In the genomic region with DNA sequence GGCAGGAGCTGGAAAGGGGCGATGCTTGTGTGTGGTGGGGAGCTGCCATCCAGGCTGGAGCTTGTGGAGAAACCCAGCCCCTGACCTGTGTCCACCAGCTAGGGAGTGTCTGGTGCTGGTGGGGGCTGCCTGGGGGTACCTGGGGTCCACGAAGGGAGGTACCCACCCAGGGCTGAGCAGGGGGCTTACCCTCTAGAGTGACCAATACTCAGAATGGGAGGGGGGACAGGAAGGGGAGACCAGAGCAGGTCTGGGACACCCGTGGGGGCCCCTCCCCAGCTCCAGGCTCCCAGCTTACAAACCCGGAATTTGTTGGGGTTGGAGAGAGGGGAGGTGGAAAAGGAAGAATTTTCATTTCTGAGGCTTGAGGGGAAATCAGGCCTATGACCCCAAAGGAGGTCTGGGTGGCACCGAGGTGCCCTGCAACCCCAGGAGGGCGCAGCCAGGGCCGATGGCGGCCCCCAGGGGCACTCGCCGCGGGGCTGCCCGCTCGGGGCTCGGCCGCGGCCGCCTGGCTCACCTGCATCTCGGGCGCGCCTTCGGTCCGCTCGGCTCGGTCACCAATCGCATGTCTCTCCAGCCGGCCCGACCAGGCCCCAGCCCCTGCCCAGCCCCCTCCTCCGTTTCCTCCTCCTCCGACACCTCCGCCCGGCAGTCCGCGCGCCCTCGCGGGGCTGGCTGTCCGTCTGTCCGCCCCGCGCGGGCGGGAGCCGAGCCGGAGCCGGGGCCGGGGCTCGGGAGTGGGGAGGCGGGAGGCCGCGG, we compare ENCODE assay signal across 1 cellular context.
TF ChIP-seq lines count a peak whose summit lies in the region.

No MANE protein-coding gene starts in this region.

TF ChIP-seq in HEK293, 187 proteins besides CTCF, POLR2A, EP300 and RAD21 (continued from another document):
- TF ChIP-seq, protein P1, sequence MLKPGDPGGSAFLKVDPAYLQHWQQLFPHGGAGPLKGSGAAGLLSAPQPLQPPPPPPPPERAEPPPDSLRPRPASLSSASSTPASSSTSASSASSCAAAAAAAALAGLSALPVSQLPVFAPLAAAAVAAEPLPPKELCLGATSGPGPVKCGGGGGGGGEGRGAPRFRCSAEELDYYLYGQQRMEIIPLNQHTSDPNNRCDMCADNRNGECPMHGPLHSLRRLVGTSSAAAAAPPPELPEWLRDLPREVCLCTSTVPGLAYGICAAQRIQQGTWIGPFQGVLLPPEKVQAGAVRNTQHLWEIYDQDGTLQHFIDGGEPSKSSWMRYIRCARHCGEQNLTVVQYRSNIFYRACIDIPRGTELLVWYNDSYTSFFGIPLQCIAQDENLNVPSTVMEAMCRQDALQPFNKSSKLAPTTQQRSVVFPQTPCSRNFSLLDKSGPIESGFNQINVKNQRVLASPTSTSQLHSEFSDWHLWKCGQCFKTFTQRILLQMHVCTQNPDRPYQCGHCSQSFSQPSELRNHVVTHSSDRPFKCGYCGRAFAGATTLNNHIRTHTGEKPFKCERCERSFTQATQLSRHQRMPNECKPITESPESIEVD (tag by site-specific recombination; IDR thresholded peaks at IDR 0.05): no peak
- TF ChIP-seq ZNF654 (tag by site-specific recombination; IDR thresholded peaks at IDR 0.05; ENCODE audit: low read depth) (no peak), ZXDB (tag by site-specific recombination; IDR thresholded peaks at IDR 0.05) (no peak), KLF10 (tag by site-specific recombination; IDR thresholded peaks at IDR 0.05) (0 out of 2 replicates have a peak, but pooled peaks have one; percentile 20), ZSCAN23 (tag by site-specific recombination; IDR thresholded peaks at IDR 0.05) (no peak), ZNF76 (tag by site-specific recombination; IDR thresholded peaks at IDR 0.05; ENCODE audit: borderline replicate concordance, low read depth) (no peak), ZNF449 (tag by site-specific recombination; IDR thresholded peaks at IDR 0.05) (no peak), ZBTB48 (tag by site-specific recombination; IDR thresholded peaks at IDR 0.05) (peak; percentile 33; the same call in 1 of the 2 replicates)
- TF ChIP-seq, protein P2, sequence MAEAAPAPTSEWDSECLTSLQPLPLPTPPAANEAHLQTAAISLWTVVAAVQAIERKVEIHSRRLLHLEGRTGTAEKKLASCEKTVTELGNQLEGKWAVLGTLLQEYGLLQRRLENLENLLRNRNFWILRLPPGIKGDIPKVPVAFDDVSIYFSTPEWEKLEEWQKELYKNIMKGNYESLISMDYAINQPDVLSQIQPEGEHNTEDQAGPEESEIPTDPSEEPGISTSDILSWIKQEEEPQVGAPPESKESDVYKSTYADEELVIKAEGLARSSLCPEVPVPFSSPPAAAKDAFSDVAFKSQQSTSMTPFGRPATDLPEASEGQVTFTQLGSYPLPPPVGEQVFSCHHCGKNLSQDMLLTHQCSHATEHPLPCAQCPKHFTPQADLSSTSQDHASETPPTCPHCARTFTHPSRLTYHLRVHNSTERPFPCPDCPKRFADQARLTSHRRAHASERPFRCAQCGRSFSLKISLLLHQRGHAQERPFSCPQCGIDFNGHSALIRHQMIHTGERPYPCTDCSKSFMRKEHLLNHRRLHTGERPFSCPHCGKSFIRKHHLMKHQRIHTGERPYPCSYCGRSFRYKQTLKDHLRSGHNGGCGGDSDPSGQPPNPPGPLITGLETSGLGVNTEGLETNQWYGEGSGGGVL (tag by site-specific recombination; IDR thresholded peaks at IDR 0.05): no peak
